ENCODE assay signal across 8 cellular contexts in genomic region chr4:76179398-76180318, GRCh38. TPM values are rescaled to one million over a fixed set of nuclear protein-coding genes. Genes with fewer than 3 reads are reported as not detected.
DNase-seq lines count a peak whose midpoint lies in the region; ATAC-seq lines count a peak whose summit lies in the region.

No MANE protein-coding gene starts in this region.

- ATAC-seq in GM19395 (IDR thresholded peaks at IDR 0.05; ENCODE audit: unreplicated experiment): peak; percentile 85
- peak; percentile 76 for ATAC-seq in HG03565 (IDR thresholded peaks at IDR 0.05; ENCODE audit: unreplicated experiment)
- ATAC-seq in memory B cell (ENCODE audit: low read depth): peak; percentile 92

- no peak overlapping the region for H3K4me3 Mint-ChIP-seq in activated CD4-positive, alpha-beta memory T cell treated with anti-CD3 and anti-CD28 coated beads for 36 hours
- no peak overlapping the region for H3K4me3 Mint-ChIP-seq in memory B cell

- DNase-seq in CD1c-positive myeloid dendritic cell (ENCODE audit: extremely low spot score) (peak; percentile 87), NCI-H82 (lab: John Stamatoyannopoulos, UW) (peak; percentile 88), memory B cell (ENCODE audit: low spot score in 2 of 2) (peak; percentile 78 to 79)
- peak; percentile 87 for DNase-seq in activated CD4-positive, alpha-beta memory T cell treated with anti-CD3 and anti-CD28 coated beads for 36 hours
- DNase-seq in effector CD8-positive, alpha-beta T cell (lab: John Stamatoyannopoulos, UW): peak; percentile 70
- peak; percentile 43 to 52 for DNase-seq in stimulated activated CD8-positive, alpha-beta memory T cell treated with anti-CD3 and anti-CD28 coated beads, Interleukin-15, amount 100 ng/mL, for 4 hours (ENCODE audit: low read depth in 2 of 2)

- CTCF ChIA-PET in activated CD4-positive, alpha-beta memory T cell treated with anti-CD3 and anti-CD28 coated beads for 36 hours (lab: Charles Lee): interaction anchor here (0.6 to 8.6 kb wide), 70 partner anchors 10 to 1024 kb away, joined by 3 to 274 read pairs (median 4); partner anchors contain the start of genes NUP54, SCARB2 and STBD1

- H3K4me1 Mint-ChIP-seq in activated CD4-positive, alpha-beta memory T cell treated with anti-CD3 and anti-CD28 coated beads for 36 hours (ENCODE audit: low read depth): no peaks in the 10 kb centered on the region
- H3K4me1 Mint-ChIP-seq in memory B cell: peaks cover 8% of the 10 kb centered on the region

- intact Hi-C loops in activated CD4-positive, alpha-beta memory T cell treated with anti-CD3 and anti-CD28 coated beads for 36 hours (cut with micrococcal nuclease): loop anchor here (1.0 to 5.0 kb wide), 4 partner anchors 73 to 325 kb away; partner anchors contain the start of gene FAM47E

- H3K27me3 Mint-ChIP-seq in activated CD4-positive, alpha-beta memory T cell treated with anti-CD3 and anti-CD28 coated beads for 36 hours: no peaks in the 10 kb centered on the region
- H3K27me3 Mint-ChIP-seq in memory B cell: no peaks in the 10 kb centered on the region

- no peaks in the 10 kb centered on the region for H3K9me3 Mint-ChIP-seq in activated CD4-positive, alpha-beta memory T cell treated with anti-CD3 and anti-CD28 coated beads for 36 hours
- H3K9me3 Mint-ChIP-seq in memory B cell: no peaks in the 10 kb centered on the region

- POLR2A ChIA-PET in activated CD4-positive, alpha-beta memory T cell treated with anti-CD3 and anti-CD28 coated beads for 36 hours (lab: Charles Lee): no interaction called here

- peaks cover 3% of the 10 kb centered on the region for H3K36me3 Mint-ChIP-seq in activated CD4-positive, alpha-beta memory T cell treated with anti-CD3 and anti-CD28 coated beads for 36 hours
- H3K36me3 Mint-ChIP-seq in memory B cell: peaks cover 9% of the 10 kb centered on the region

- no peak overlapping the region for H3K27ac Mint-ChIP-seq in activated CD4-positive, alpha-beta memory T cell treated with anti-CD3 and anti-CD28 coated beads for 36 hours
- no peak overlapping the region for H3K27ac Mint-ChIP-seq in memory B cell

RNA-seq across cellular contexts. Expression of gene NUP54, which starts 31.5 kb away (rescaled TPM):
- total RNA-seq in activated CD4-positive, alpha-beta memory T cell treated with anti-CD3 and anti-CD28 coated beads for 36 hours: 10 to 100 TPM; 51.3 to 55.9 TPM

RNA-seq across cellular contexts. Expression of gene SCARB2, which starts 34.0 kb away (rescaled TPM):
- 1 to 10 TPM; 7.0 to 8.2 TPM for total RNA-seq in activated CD4-positive, alpha-beta memory T cell treated with anti-CD3 and anti-CD28 coated beads for 36 hours

Comparison
In these comparisons a context has a peak if more than half of its experiments do, and no peak if none do; other contexts are left out.
1. Peak in every context shown above with its lines: DNase-seq and ATAC-seq.